In the genomic region with DNA sequence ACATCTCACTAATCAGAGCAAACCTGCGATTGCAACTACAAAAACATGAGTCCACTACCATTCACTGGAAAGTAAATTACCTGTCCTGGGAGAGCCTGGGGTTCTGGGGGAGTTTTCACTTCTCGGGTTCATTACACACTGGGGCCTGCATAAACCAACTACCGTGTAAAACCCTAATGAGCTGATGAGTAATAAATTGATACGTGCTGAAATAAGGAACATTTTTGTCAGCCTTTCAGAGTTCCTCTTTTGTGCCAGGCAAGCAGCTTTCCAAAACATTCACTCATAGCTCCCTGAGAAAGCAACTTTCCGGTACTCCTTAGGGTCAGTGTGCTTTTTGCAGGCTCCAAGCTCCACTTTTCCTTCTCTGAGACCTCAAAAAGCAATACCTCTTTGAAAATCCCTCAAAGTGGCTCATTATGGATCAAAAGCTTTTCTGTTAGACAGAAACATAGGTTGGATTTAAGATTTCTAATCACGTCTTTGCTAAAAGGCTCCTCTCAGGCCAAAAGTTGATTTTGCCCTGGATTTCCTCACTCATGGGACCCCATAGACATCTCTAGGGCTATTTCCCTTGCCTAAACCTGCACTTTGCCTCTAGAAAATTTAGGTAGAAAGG, we compare ENCODE assay signal across 9 cellular contexts.
DNase-seq lines count a peak whose midpoint lies in the region; ATAC-seq and TF ChIP-seq lines count a peak whose summit lies in the region.
"Had no signal": no experiment of that assay in that cellular context is flagged by ENCODE, and none has a peak within 500 bp of the region (broad histone marks: within the 10 kb centered on the region; RNA-seq: fewer than 3 reads in every experiment).

No MANE protein-coding gene starts in this region.

- H3K9me2 ChIP-seq in OCI-LY7 (ENCODE audit: insufficient read depth, low read length) = no peaks in the 10 kb centered on the region

- no peaks in the 10 kb centered on the region for H3K27me3 Mint-ChIP-seq in T-helper 2 cell treated with Interferon-gamma antibody and Interleukin-4, amounts not matched to agents 5 μg/mL and 100 μg/mL, for 36 hours (ENCODE audit: low read depth)

- no peak for DNase-seq in T-helper 2 cell treated with Interferon-gamma antibody and Interleukin-4, amounts not matched to agents 5 μg/mL and 100 μg/mL, for 36 hours (ENCODE audit: low spot score)
- no peak for DNase-seq in T-helper 2 cell
- no peak for DNase-seq in OCI-LY7 (ENCODE audit: low spot score)
- DNase-seq in left kidney (ENCODE audit: low read depth, low spot score) = peak; percentile 36
- DNase-seq in NCI-H1048 (lab: John Stamatoyannopoulos, UW) = no peak
- no peak for DNase-seq in LoVo (ENCODE audit: low spot score)
- no peak for DNase-seq in foreskin melanocyte

- TF ChIP-seq CTCF in OCI-LY7 (conservative IDR thresholded peaks at IDR 0.05; ENCODE audit: low read length) = no peak

- H4K20me1 ChIP-seq in OCI-LY7 (ENCODE audit: insufficient read depth, low read length) = no peaks in the 10 kb centered on the region

- H3K4me3 ChIP-seq in OCI-LY7 (ENCODE audit: low read depth, low read length, poor library complexity, severe bottlenecking) = peak overlapping the region; percentile 33

- H3K4me1 ChIP-seq in OCI-LY7 (ENCODE audit: insufficient read depth, low read length, poor library complexity, severe bottlenecking) = peaks cover 25% of the 10 kb centered on the region

- no TSS peak for BruUV-seq in OCI-LY7 (replicated peaks; lab: Mats Ljungman, UMichigan)

- H3K27ac Mint-ChIP-seq in T-helper 2 cell treated with Interferon-gamma antibody and Interleukin-4, amounts not matched to agents 5 μg/mL and 100 μg/mL, for 36 hours = peak overlapping the region; percentile 68

- peaks cover 37% of the 10 kb centered on the region for H3K4me1 Mint-ChIP-seq in T-helper 2 cell treated with Interferon-gamma antibody and Interleukin-4, amounts not matched to agents 5 μg/mL and 100 μg/mL, for 36 hours (ENCODE audit: low read depth)

- POLR2A ChIA-PET in OCI-LY7 (lab: Charles Lee) = interaction anchor here (0.7 to 2.7 kb wide), 19 partner anchors 8 to 130 kb away, joined by 3 to 15 read pairs (median 5); partner anchors contain the start of gene ST8SIA4

- H3K4me2 ChIP-seq in OCI-LY7 (ENCODE audit: low read length) = peak overlapping the region; percentile 65

- intact Hi-C loops in OCI-LY7 (cut with micrococcal nuclease; ENCODE audit: unreplicated experiment) = no loop called here

- no peaks in the 10 kb centered on the region; the same call in 1 of the 2 replicates for H3K36me3 ChIP-seq in OCI-LY7 (ENCODE audit: insufficient read depth, low read length)

- H3K27ac ChIP-seq in OCI-LY7 (ENCODE audit: low read depth, low read length, poor library complexity, severe bottlenecking) = no peak overlapping the region
- H3K27ac ChIP-seq: VCaP had no signal

- CTCF ChIA-PET in OCI-LY7 (lab: Charles Lee; ENCODE audit: unreplicated experiment) = interaction anchor here (0.6 kb wide), 1 partner anchor 23 kb away, joined by 3 read pairs; no protein-coding TSS in a partner anchor

- H3K79me2 ChIP-seq in OCI-LY7 (ENCODE audit: insufficient read depth, low read depth, low read length) = no peaks in the 10 kb centered on the region; the same call in 1 of the 2 replicates

- no peaks in the 10 kb centered on the region for H3K9me3 ChIP-seq in OCI-LY7 (ENCODE audit: low read length)

- peak; percentile 74 for ATAC-seq in HG02678 (IDR thresholded peaks at IDR 0.05; ENCODE audit: unreplicated experiment)

- peak overlapping the region; percentile 25 for H3K4me3 Mint-ChIP-seq in T-helper 2 cell treated with Interferon-gamma antibody and Interleukin-4, amounts not matched to agents 5 μg/mL and 100 μg/mL, for 36 hours

- peaks cover 48% of the 10 kb centered on the region for H3K36me3 Mint-ChIP-seq in T-helper 2 cell treated with Interferon-gamma antibody and Interleukin-4, amounts not matched to agents 5 μg/mL and 100 μg/mL, for 36 hours (ENCODE audit: low read depth)

- peak overlapping the region; percentile 76 for H2AFZ ChIP-seq in OCI-LY7 (ENCODE audit: low read length)

- H3K9me3 Mint-ChIP-seq in T-helper 2 cell treated with Interferon-gamma antibody and Interleukin-4, amounts not matched to agents 5 μg/mL and 100 μg/mL, for 36 hours = no peaks in the 10 kb centered on the region
